In the genomic region with DNA sequence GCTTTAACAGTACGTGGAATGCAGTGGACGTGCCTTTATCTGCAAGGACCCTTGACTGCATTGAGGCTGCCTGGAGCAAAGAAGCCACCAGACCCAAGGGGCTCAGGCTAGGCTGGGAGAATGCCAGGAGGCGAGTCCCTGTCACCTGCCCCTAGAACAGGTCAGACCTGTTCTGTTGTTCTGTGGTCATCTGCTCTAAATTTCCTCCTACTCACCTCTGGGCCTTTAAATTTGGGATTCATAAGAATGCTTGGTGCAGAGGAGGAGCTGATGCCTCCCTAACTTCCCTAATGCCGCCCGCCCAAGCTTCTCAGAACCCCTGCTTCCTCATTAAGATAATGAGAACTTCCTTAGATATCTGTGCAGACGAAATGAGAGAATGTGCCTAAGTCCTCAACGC, we compare ENCODE assay signal across 17 cellular contexts. TPM values are rescaled to one million over a fixed set of nuclear protein-coding genes. Genes with fewer than 3 reads are reported as not detected.
DNase-seq lines count a peak whose midpoint lies in the region; ATAC-seq and TF ChIP-seq lines count a peak whose summit lies in the region.
"Had no signal": no experiment of that assay in that cellular context is flagged by ENCODE, and none has a peak within 500 bp of the region (broad histone marks: within the 10 kb centered on the region; RNA-seq: fewer than 3 reads in every experiment).

No MANE protein-coding gene starts in this region.

- H3K9me3 Mint-ChIP-seq in GM23338: no peaks in the 10 kb centered on the region
- H3K9me3 Mint-ChIP-seq in brain: peaks cover 0 to under 1% (median 0%) of the 10 kb centered on the region in 5 experiments
- H3K9me3 Mint-ChIP-seq in nephron progenitor cell: no peaks in the 10 kb centered on the region
- H3K9me3 Mint-ChIP-seq: central memory CD8-positive, alpha-beta T cell; IgD-negative memory B cell; T-helper 1 cell treated with Interleukin-12 subunit alpha and Interleukin-12 subunit beta and Interleukin-4 antibody, amounts not matched to agents 30 μg/mL and 1 μg/mL, for 36 hours had no signal

- H3K4me3 Mint-ChIP-seq in GM23338: no peak overlapping the region; the same call in 2 of the 3 replicates
- no peak overlapping the region for H3K4me3 Mint-ChIP-seq in brain
- no peak overlapping the region for H3K4me3 Mint-ChIP-seq in nephron progenitor cell
- H3K4me3 Mint-ChIP-seq: B cell; central memory CD8-positive, alpha-beta T cell; IgD-negative memory B cell; T-helper 1 cell treated with Interleukin-12 subunit alpha and Interleukin-12 subunit beta and Interleukin-4 antibody, amounts not matched to agents 30 μg/mL and 1 μg/mL, for 36 hours had no signal

- peaks cover 35% of the 10 kb centered on the region for H3K4me1 ChIP-seq in GM23338 (ENCODE audit: insufficient read depth)
- H3K4me1 ChIP-seq: parathyroid adenoma had no signal

- H3K4me2 ChIP-seq in GM23338: peak overlapping the region; percentile 47

- no peaks in the 10 kb centered on the region for H3K27me3 ChIP-seq in GM23338 (ENCODE audit: insufficient read depth)

- no peak overlapping the region for H2AFZ ChIP-seq in GM23338
- H2AFZ ChIP-seq: parathyroid adenoma had no signal

- H3K27ac ChIP-seq in GM23338 (ENCODE audit: low read depth): peak overlapping the region; percentile 11
- H3K27ac ChIP-seq: parathyroid adenoma had no signal

- peaks cover 16% of the 10 kb centered on the region for H3K36me3 Mint-ChIP-seq in GM23338 (ENCODE audit: low read depth)
- H3K36me3 Mint-ChIP-seq in brain: peaks cover 51% of the 10 kb centered on the region
- peaks cover 21% of the 10 kb centered on the region for H3K36me3 Mint-ChIP-seq in nephron progenitor cell (ENCODE audit: low read depth)
- H3K36me3 Mint-ChIP-seq: IgD-negative memory B cell had no signal

- no peak overlapping the region for H3K27ac Mint-ChIP-seq in GM23338
- peak overlapping the region in 3 of 5 experiments; percentile 21 to 77 (median 30) for H3K27ac Mint-ChIP-seq in brain
- peak overlapping the region; percentile 58 for H3K27ac Mint-ChIP-seq in nephron progenitor cell
- H3K27ac Mint-ChIP-seq: B cell; IgD-negative memory B cell; T-helper 1 cell treated with Interleukin-12 subunit alpha and Interleukin-12 subunit beta and Interleukin-4 antibody, amounts not matched to agents 30 μg/mL and 1 μg/mL, for 36 hours had no signal

- H3K27me3 Mint-ChIP-seq in GM23338 (ENCODE audit: insufficient read depth, low read depth, poor library complexity): peaks cover 6% of the 10 kb centered on the region
- H3K27me3 Mint-ChIP-seq in brain: no peaks in the 10 kb centered on the region
- H3K27me3 Mint-ChIP-seq in nephron progenitor cell (ENCODE audit: low read depth, poor library complexity): no peaks in the 10 kb centered on the region
- H3K27me3 Mint-ChIP-seq: central memory CD8-positive, alpha-beta T cell; IgD-negative memory B cell had no signal

- no peaks in the 10 kb centered on the region for H3F3A ChIP-seq in GM23338 (replicated peaks; ENCODE audit: low read depth)

- peaks cover 90% of the 10 kb centered on the region for H3K79me2 ChIP-seq in GM23338 (replicated peaks; ENCODE audit: insufficient read depth)
- H3K79me2 ChIP-seq: parathyroid adenoma had no signal

- TF ChIP-seq CTCF in GM23338 (conservative IDR thresholded peaks at IDR 0.05; ENCODE audit: low read depth in 2 of 2): no peak
- no peak for TF ChIP-seq CTCF in NB4 (IDR thresholded peaks at IDR 0.05; ENCODE audit: low read depth, low read length)
- no peak for TF ChIP-seq CTCF in brain (conservative IDR thresholded peaks at IDR 0.05)
- no peak for TF ChIP-seq CTCF in nephron progenitor cell (IDR thresholded peaks at IDR 0.05)

- ATAC-seq in GM23338 (peak; percentile 36), GM21447 (IDR thresholded peaks at IDR 0.05; ENCODE audit: unreplicated experiment) (no peak)

- H3K9me2 ChIP-seq in GM23338 (ENCODE audit: insufficient read depth): no peaks in the 10 kb centered on the region

- no peak overlapping the region; the same call in 1 of the 2 replicates for H3K4me3 ChIP-seq in GM23338
- H3K4me3 ChIP-seq in NB4 (ENCODE audit: low read depth, low read length): no peak overlapping the region

- H3K36me3 ChIP-seq in GM23338 (ENCODE audit: insufficient read depth): peaks cover 3% of the 10 kb centered on the region; the same call in 1 of the 2 replicates

- H4K20me1 ChIP-seq in GM23338 (replicated peaks; ENCODE audit: insufficient read depth): peaks cover 40% of the 10 kb centered on the region

- DNase-seq in GM23338 (ENCODE audit: low spot score) (peak; percentile 38), NB4 (ENCODE audit: low read depth) (peak; percentile 15), nephron progenitor cell (no peak), T-helper 9 cell (no peak), DMS114 treated with DMSO at 0.1 percent for 48 hours (lab: John Stamatoyannopoulos, UW; ENCODE audit: unreplicated experiment) (no peak)
- DNase-seq: activated CD4-positive, CD25-positive, alpha-beta regulatory T cell treated with anti-CD3 and anti-CD28 coated beads, Interleukin-2, amount 50 U/mL, for 72 hours; activated effector memory CD4-positive, alpha-beta T cell treated with anti-CD3 and anti-CD28 coated beads, Interleukin-2, amount 50 U/mL, for 16 hours; left cardiac atrium; NCI-H1092 treated with DMSO at 0.1 percent for 48 hours; NCI-H69 had no signal

- H3K4me1 Mint-ChIP-seq in GM23338: peaks cover 69% of the 10 kb centered on the region
- peaks cover 70% of the 10 kb centered on the region for H3K4me1 Mint-ChIP-seq in brain
- peaks cover 33% of the 10 kb centered on the region for H3K4me1 Mint-ChIP-seq in nephron progenitor cell
- H3K4me1 Mint-ChIP-seq: B cell; central memory CD8-positive, alpha-beta T cell; IgD-negative memory B cell had no signal

- no peak for TF ChIP-seq POLR2A in NB4 (IDR thresholded peaks at IDR 0.05; ENCODE audit: extremely low read depth, insufficient read length)

TF ChIP-seq in GM23338, 12 proteins besides CTCF, POLR2A, EP300 and RAD21:
- TF ChIP-seq NANOG (IDR thresholded peaks at IDR 0.05; ENCODE audit: borderline replicate concordance) (no peak), EZH2phosphoT487 (IDR thresholded peaks at IDR 0.05; ENCODE audit: unreplicated experiment) (no peak), CREB1 (CRISPR knock-in tag; IDR thresholded peaks at IDR 0.05; ENCODE audit: low read depth) (no peak), JUNB (IDR thresholded peaks at IDR 0.05; ENCODE audit: unreplicated experiment) (no peak), STAT1 (IDR thresholded peaks at IDR 0.05; ENCODE audit: unreplicated experiment) (no peak), ZNF331 (CRISPR knock-in tag; IDR thresholded peaks at IDR 0.05; ENCODE audit: low read depth) (no peak), ZNF114 (CRISPR knock-in tag; IDR thresholded peaks at IDR 0.05) (no peak), POLR2AphosphoS5 (IDR thresholded peaks at IDR 0.05; ENCODE audit: low read depth) (no peak)
- TF ChIP-seq, protein P1, sequence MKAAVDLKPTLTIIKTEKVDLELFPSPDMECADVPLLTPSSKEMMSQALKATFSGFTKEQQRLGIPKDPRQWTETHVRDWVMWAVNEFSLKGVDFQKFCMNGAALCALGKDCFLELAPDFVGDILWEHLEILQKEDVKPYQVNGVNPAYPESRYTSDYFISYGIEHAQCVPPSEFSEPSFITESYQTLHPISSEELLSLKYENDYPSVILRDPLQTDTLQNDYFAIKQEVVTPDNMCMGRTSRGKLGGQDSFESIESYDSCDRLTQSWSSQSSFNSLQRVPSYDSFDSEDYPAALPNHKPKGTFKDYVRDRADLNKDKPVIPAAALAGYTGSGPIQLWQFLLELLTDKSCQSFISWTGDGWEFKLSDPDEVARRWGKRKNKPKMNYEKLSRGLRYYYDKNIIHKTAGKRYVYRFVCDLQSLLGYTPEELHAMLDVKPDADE (IDR thresholded peaks at IDR 0.05): no peak
- TF ChIP-seq, protein P2, sequence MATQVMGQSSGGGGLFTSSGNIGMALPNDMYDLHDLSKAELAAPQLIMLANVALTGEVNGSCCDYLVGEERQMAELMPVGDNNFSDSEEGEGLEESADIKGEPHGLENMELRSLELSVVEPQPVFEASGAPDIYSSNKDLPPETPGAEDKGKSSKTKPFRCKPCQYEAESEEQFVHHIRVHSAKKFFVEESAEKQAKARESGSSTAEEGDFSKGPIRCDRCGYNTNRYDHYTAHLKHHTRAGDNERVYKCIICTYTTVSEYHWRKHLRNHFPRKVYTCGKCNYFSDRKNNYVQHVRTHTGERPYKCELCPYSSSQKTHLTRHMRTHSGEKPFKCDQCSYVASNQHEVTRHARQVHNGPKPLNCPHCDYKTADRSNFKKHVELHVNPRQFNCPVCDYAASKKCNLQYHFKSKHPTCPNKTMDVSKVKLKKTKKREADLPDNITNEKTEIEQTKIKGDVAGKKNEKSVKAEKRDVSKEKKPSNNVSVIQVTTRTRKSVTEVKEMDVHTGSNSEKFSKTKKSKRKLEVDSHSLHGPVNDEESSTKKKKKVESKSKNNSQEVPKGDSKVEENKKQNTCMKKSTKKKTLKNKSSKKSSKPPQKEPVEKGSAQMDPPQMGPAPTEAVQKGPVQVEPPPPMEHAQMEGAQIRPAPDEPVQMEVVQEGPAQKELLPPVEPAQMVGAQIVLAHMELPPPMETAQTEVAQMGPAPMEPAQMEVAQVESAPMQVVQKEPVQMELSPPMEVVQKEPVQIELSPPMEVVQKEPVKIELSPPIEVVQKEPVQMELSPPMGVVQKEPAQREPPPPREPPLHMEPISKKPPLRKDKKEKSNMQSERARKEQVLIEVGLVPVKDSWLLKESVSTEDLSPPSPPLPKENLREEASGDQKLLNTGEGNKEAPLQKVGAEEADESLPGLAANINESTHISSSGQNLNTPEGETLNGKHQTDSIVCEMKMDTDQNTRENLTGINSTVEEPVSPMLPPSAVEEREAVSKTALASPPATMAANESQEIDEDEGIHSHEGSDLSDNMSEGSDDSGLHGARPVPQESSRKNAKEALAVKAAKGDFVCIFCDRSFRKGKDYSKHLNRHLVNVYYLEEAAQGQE (IDR thresholded peaks at IDR 0.05; ENCODE audit: unreplicated experiment): no peak
TF ChIP-seq in GM23338: peak in this region for 0.

RNA-seq across cellular contexts. Expression of a gene that starts 32.0 kb away (rescaled TPM):
- total RNA-seq in GM23338 (2014; rRNA removed; shearing (Covaris generic)): 109 and 134 TPM in 2 replicates
- polyA plus RNA-seq in GM23338 (2016; fragmentation: Nextera tagmentation; extraction: Ambion mirVana): 32.2 and 37.0 TPM in 2 replicates
- 2.8 TPM for polyA plus RNA-seq in brain (ENCODE audit: insufficient read depth, low read depth, low replicate concordance)

Comparison
In these comparisons a context has a peak if more than half of its experiments do, and no peak if none do; other contexts are left out.
1. DNase-seq: peak in GM23338 (single experiment) and NB4 (single experiment); none in nephron progenitor cell (single experiment), T-helper 9 cell (single experiment) and DMS114 treated with DMSO at 0.1 percent for 48 hours (single experiment).